Comparison of ENCODE assay signal across 1 cellular context in the genomic region with DNA sequence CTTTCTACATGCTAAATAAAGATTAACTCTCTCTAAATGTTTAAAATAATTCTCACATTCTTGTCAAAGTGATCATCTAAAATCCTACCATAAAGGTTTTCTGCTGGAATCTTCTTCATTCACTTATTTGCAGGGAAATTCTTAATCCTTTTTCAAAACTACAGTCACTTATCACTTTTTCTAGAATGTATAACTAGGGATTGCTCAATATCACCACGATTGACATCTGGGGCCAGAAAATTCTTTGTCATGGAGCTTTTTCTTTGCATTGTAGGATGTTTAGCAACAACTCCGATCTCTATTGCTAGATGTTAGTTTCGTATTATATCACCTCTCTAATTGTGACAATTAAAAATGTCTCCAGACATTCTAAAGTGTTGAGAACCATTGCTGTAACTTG.
TF ChIP-seq lines count a peak whose summit lies in the region.

No MANE protein-coding gene starts in this region.

TF ChIP-seq in H1, 55 proteins besides CTCF, POLR2A, EP300 and RAD21 (continued from another document):
- no peak for TF ChIP-seq MAFK (IDR thresholded peaks at IDR 0.05; ENCODE audit: low read depth, low read length)
